In the genomic region with DNA sequence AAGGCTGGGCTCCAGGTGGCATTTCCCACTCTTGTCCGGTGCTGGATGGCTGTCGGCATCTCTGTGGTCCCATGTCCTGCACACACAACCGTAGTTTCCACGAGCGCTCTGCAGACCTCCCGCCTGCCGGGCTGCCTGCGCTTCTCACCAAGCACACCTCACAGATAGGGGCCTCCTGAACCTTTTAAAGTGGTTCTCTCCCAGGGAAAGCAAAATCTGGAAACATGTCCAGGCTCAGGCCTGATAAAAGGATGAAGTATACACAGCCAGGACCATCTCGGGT, we compare ENCODE assay signal across 30 cellular contexts. TPM values are rescaled to one million over a fixed set of nuclear protein-coding genes. Genes with fewer than 3 reads are reported as not detected.
"Had no signal": no experiment of that assay in that cellular context is flagged by ENCODE, and none has a peak within 500 bp of the region (broad histone marks: within the 10 kb centered on the region; RNA-seq: fewer than 3 reads in every experiment).

No MANE protein-coding gene starts in this region.

- FAIRE-seq: astrocyte had no signal

- H3K9me3 ChIP-seq: esophagus muscularis mucosa, gastrocnemius medialis, heart left ventricle had no signal

- DNase-seq: activated CD4-positive, alpha-beta memory T cell treated with anti-CD3 and anti-CD28 coated beads for 36 hours; activated CD4-positive, alpha-beta T cell treated with anti-CD3 and anti-CD28 coated beads for 36 hours; activated CD4-positive, alpha-beta T cell treated with anti-CD3 and anti-CD28 coated beads, Interleukin-2, amount 10 ng/mL, durations not matched to agents 24 days and 14 days; activated CD4-positive, CD25-positive, alpha-beta regulatory T cell; activated CD4-positive, CD25-positive, alpha-beta regulatory T cell treated with anti-CD3 and anti-CD28 coated beads, Interleukin-2, amount 50 U/mL, for 72 hours; activated CD8-positive, alpha-beta memory T cell treated with anti-CD3 and anti-CD28 coated beads for 24 hours; activated effector memory CD4-positive, alpha-beta T cell treated with Interleukin-2 at 50 U/mL for 16 hours; activated gamma-delta T cell treated with Interleukin-2 at 50 U/mL for 16 hours; activated naive CD4-positive, alpha-beta T cell treated with anti-CD3 and anti-CD28 coated beads, Interleukin-2, amount 50 U/mL, for 16 hours; activated naive CD4-positive, alpha-beta T cell treated with Interleukin-2 at 50 U/mL for 16 hours; activated T-cell treated with anti-CD3 and anti-CD28 coated beads, Interleukin-2, amount 50 U/mL, for 4 hours; amniotic stem cell; anterior cingulate cortex; central memory CD4-positive, alpha-beta T cell; cerebellar nuclear complex; cortex of kidney; effector CD4-positive, alpha-beta T cell; effector memory CD8-positive, alpha-beta T cell; foreskin keratinocyte; gastrocnemius medialis; glutamatergic neuron; heart left ventricle; T-helper 1 cell; T-helper 17 cell; T1000 had no signal

- H3K4me3 ChIP-seq: cardiac muscle cell, esophagus muscularis mucosa, gastrocnemius medialis, heart left ventricle had no signal

- H3K4me1 ChIP-seq: foreskin keratinocyte, gastrocnemius medialis, heart left ventricle had no signal

- H3K36me3 ChIP-seq: cardiac muscle cell, esophagus muscularis mucosa, gastrocnemius medialis, heart left ventricle had no signal

- H3K27ac ChIP-seq: cardiac muscle cell, esophagus muscularis mucosa, foreskin keratinocyte, gastrocnemius medialis, heart left ventricle had no signal

- H3K27me3 ChIP-seq: esophagus muscularis mucosa, foreskin keratinocyte, gastrocnemius medialis, heart left ventricle had no signal

RNA-seq across cellular contexts. Expression of a gene that starts 46.2 kb away (rescaled TPM):
- total RNA-seq: activated CD4-positive, alpha-beta memory T cell treated with anti-CD3 and anti-CD28 coated beads for 36 hours; activated CD4-positive, alpha-beta T cell treated with anti-CD3 and anti-CD28 coated beads for 36 hours; activated CD4-positive, alpha-beta T cell treated with anti-CD3 and anti-CD28 coated beads, Interleukin-2, amount 10 ng/mL, durations not matched to agents 24 days and 14 days; activated T-cell treated with anti-CD3 and anti-CD28 coated beads, Interleukin-2, amount 50 U/mL, for 4 hours; activated T-helper 17 cell treated with anti-CD3 and anti-CD28 coated beads, Interleukin-2, amount 50 U/mL, for 72 hours; astrocyte; dermis blood vessel endothelial cell; esophagus muscularis mucosa; foreskin keratinocyte; gastrocnemius medialis; T-helper 17 cell had no signal
- polyA plus RNA-seq: foreskin keratinocyte had no signal
